8 cellular contexts compared by ENCODE assay signal in the genomic region with DNA sequence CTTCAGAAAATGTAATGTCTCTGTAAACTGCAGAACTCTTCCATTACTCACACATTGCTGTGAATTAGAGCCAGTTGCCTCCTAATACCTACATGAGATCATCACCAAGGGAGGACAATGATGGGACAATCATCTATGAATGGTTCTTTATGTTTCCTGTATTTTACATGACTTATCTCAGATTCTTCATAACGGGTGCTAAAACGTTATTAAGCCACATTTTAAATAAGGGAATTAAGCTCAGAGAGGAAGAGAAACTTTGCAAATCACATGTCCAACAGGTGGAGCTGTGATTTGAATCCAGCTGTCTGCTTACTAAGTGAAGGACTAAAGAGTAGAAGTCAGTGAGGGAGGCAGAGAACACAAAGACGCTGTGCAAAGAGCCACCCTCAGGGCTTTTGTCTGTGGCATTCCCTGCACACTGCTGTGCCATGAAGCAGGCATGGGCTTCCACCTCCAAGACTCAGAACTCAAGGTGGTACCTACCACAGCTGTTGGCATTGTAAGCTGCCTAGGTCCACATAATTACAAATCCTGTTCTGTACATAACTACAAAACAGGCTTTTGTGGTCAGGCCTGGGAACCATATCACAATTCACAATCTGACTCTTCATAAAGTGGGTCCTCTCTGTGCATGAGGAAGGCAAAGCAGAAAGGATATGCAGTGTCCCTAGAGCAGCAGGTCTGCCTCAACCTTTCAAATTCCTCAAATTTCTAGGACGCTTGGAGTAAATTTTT. TPM values are rescaled to one million over a fixed set of nuclear protein-coding genes. Genes with fewer than 3 reads are reported as not detected.
DNase-seq lines count a peak whose midpoint lies in the region; ATAC-seq and TF ChIP-seq lines count a peak whose summit lies in the region.

No MANE protein-coding gene starts in this region.

- CTCF ChIA-PET in activated naive CD4-positive, alpha-beta T cell treated with anti-CD3 and anti-CD28 coated beads, Interleukin-2, amount 10 ng/mL, durations not matched to agents 7 days and 5 days (lab: Charles Lee) = no interaction called here

- peaks cover 7% of the 10 kb centered on the region for H3K9me3 Mint-ChIP-seq in progenitor cell of endocrine pancreas (ENCODE audit: low read depth)
- no peaks in the 10 kb centered on the region for H3K9me3 Mint-ChIP-seq in activated naive CD4-positive, alpha-beta T cell treated with anti-CD3 and anti-CD28 coated beads, Interleukin-2, amount 10 ng/mL, durations not matched to agents 7 days and 5 days

- peak; percentile 47 for TF ChIP-seq CTCF in GM13977 (IDR thresholded peaks at IDR 0.05; ENCODE audit: extremely low read depth, insufficient read depth, missing control alignments)
- peak; percentile 35 for TF ChIP-seq CTCF in progenitor cell of endocrine pancreas (IDR thresholded peaks at IDR 0.05; ENCODE audit: unreplicated experiment)

- H3K27me3 Mint-ChIP-seq in progenitor cell of endocrine pancreas = no peaks in the 10 kb centered on the region
- peaks cover 5% of the 10 kb centered on the region for H3K27me3 Mint-ChIP-seq in activated naive CD4-positive, alpha-beta T cell treated with anti-CD3 and anti-CD28 coated beads, Interleukin-2, amount 10 ng/mL, durations not matched to agents 7 days and 5 days

- no peak overlapping the region for H3K4me3 ChIP-seq in Jurkat, Clone E6-1 (ENCODE audit: low read length)

- peaks cover 51% of the 10 kb centered on the region for H3K4me1 Mint-ChIP-seq in progenitor cell of endocrine pancreas (ENCODE audit: low read depth)
- no peaks in the 10 kb centered on the region for H3K4me1 Mint-ChIP-seq in activated naive CD4-positive, alpha-beta T cell treated with anti-CD3 and anti-CD28 coated beads, Interleukin-2, amount 10 ng/mL, durations not matched to agents 7 days and 5 days

- DNase-seq in GM13977 (ENCODE audit: low spot score) (no peak), dermis blood vessel endothelial cell (peak; percentile 51), progenitor cell of endocrine pancreas (ENCODE audit: low spot score, unreplicated experiment) (no peak), NCI-H524 treated with DMSO at 0.1 percent for 48 hours (lab: John Stamatoyannopoulos, UW) (no peak)
- peak; percentile 24 for DNase-seq in Jurkat, Clone E6-1 (ENCODE audit: low read depth, low spot score)
- no peak for DNase-seq in activated naive CD4-positive, alpha-beta T cell treated with anti-CD3 and anti-CD28 coated beads, Interleukin-2, amount 10 ng/mL, durations not matched to agents 7 days and 5 days
- no peak for DNase-seq in stimulated activated CD4-positive, alpha-beta T cell treated with anti-CD3 and anti-CD28 coated beads, Interleukin-4, amount 100 ng/mL, for 24 hours

- H3K4me3 Mint-ChIP-seq in progenitor cell of endocrine pancreas (ENCODE audit: low read depth) = no peak overlapping the region
- H3K4me3 Mint-ChIP-seq in activated naive CD4-positive, alpha-beta T cell treated with anti-CD3 and anti-CD28 coated beads, Interleukin-2, amount 10 ng/mL, durations not matched to agents 7 days and 5 days = no peak overlapping the region

- H3K27ac Mint-ChIP-seq in progenitor cell of endocrine pancreas = peak overlapping the region; percentile 86
- no peak overlapping the region for H3K27ac Mint-ChIP-seq in activated naive CD4-positive, alpha-beta T cell treated with anti-CD3 and anti-CD28 coated beads, Interleukin-2, amount 10 ng/mL, durations not matched to agents 7 days and 5 days

- in situ Hi-C loops in GM13977 (cut with MboI; ENCODE audit: low pct_unique_long_range_greater_than_20kb, low sequenced_read_pairs, unreplicated experiment) = loop anchor here (25.0 kb wide), 1 partner anchor 94 kb away; no protein-coding TSS in a partner anchor

- H3K36me3 Mint-ChIP-seq in progenitor cell of endocrine pancreas (ENCODE audit: insufficient read depth) = peaks cover 7% of the 10 kb centered on the region
- H3K36me3 Mint-ChIP-seq in activated naive CD4-positive, alpha-beta T cell treated with anti-CD3 and anti-CD28 coated beads, Interleukin-2, amount 10 ng/mL, durations not matched to agents 7 days and 5 days = no peaks in the 10 kb centered on the region

- peak; percentile 67 for ATAC-seq in GM21737 (IDR thresholded peaks at IDR 0.05; ENCODE audit: unreplicated experiment)

RNA-seq across cellular contexts. Expression of a gene that starts 12.8 kb away (rescaled TPM):
- 3.8 TPM for polyA plus RNA-seq in Jurkat, Clone E6-1 (2012; ENCODE audit: insufficient read depth, insufficient read length)
- total RNA-seq in dermis blood vessel endothelial cell (76.6 and 83.4 TPM in 2 replicates), progenitor cell of endocrine pancreas (36.4 and 37.4 TPM in 2 replicates)

Comparison
In these comparisons a context has a peak if more than half of its experiments do, and no peak if none do; other contexts are left out.
1. DNase-seq: peak in Jurkat, Clone E6-1 (single experiment) and dermis blood vessel endothelial cell (single experiment); none in GM13977 (single experiment), progenitor cell of endocrine pancreas (single experiment), activated naive CD4-positive, alpha-beta T cell treated with anti-CD3 and anti-CD28 coated beads, Interleukin-2, amount 10 ng/mL, durations not matched to agents 7 days and 5 days (single experiment), NCI-H524 treated with DMSO at 0.1 percent for 48 hours (single experiment) and stimulated activated CD4-positive, alpha-beta T cell treated with anti-CD3 and anti-CD28 coated beads, Interleukin-4, amount 100 ng/mL, for 24 hours (single experiment).